In the genomic region with DNA sequence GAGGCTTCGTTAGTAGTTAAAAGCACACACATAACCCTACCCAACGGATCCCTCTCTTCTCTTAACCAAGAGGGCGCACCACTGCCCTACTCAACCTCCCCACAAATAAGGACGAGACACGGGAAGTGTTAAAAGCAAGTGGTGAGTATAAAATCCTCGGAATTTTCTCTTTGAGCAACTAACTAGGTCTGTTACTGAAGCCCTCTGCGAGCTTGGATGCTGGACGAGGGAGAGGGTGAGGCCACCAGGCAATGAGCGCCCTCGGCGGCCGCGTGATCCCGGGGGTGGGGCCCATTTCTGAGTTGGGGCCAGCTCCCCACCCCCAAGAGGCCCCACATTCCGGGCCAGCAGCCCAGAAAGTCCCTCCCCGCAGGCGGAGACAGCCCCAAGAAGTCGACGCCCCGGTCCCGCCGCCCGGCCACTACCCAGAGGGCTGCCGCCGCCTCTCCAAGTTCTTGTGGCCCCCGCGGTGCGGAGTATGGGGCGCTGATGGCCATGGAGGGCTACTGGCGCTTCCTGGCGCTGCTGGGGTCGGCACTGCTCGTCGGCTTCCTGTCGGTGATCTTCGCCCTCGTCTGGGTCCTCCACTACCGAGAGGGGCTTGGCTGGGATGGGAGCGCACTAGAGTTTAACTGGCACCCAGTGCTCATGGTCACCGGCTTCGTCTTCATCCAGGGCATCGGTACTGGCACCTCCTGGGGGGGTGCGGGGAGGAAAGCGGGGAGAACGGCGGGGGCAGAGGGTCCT, we compare ENCODE assay signal across 1 cellular context.
TF ChIP-seq lines count a peak whose summit lies in the region.

A gene with protein sequence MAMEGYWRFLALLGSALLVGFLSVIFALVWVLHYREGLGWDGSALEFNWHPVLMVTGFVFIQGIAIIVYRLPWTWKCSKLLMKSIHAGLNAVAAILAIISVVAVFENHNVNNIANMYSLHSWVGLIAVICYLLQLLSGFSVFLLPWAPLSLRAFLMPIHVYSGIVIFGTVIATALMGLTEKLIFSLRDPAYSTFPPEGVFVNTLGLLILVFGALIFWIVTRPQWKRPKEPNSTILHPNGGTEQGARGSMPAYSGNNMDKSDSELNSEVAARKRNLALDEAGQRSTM (plus strand): TSS at position 418 of the 747 bp plus-strand sequence. CDS start 72 bp downstream, at position 490.

TF ChIP-seq in HepG2, 621 proteins besides CTCF, POLR2A, EP300 and RAD21 (continued from another document and continues in another):
- TF ChIP-seq, protein P1, sequence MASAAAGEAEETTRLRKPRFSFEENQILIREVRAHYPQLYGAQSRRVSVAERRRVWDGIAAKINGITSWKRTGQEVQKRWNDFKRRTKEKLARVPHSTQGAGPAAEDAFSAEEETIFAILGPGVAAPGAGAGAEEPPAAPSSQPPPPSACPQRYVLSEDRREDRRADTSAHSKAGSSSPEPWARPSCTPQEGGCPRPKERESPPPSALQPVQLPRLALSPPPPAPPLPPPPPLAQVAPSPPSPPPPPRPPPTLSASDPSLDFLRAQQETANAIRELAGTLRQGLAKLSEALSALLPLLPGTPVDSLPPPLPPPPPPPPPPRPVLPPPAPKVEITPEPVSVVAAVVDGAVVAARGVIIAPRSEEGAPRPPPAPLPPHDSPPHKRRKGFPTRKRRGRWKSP (CRISPR knock-in tag; IDR thresholded peaks at IDR 0.05) = 0 out of 2 replicates have a peak, but pooled peaks have one; percentile 34
- no peak for TF ChIP-seq ZNF350 (CRISPR knock-in tag; IDR thresholded peaks at IDR 0.05; ENCODE audit: borderline replicate concordance, low read depth)
- no peak for TF ChIP-seq ISL2 (CRISPR knock-in tag; IDR thresholded peaks at IDR 0.05)
- no peak for TF ChIP-seq MIXL1 (CRISPR knock-in tag; IDR thresholded peaks at IDR 0.05)
- no peak for TF ChIP-seq ZBTB1 (CRISPR knock-in tag; IDR thresholded peaks at IDR 0.05; ENCODE audit: borderline replicate concordance)
- TF ChIP-seq ARHGAP35 (CRISPR knock-in tag; IDR thresholded peaks at IDR 0.05; ENCODE audit: borderline replicate concordance) = peak; percentile 6; the same call in 1 of the 2 replicates
- TF ChIP-seq SAFB2 (CRISPR knock-in tag; IDR thresholded peaks at IDR 0.05; ENCODE audit: borderline replicate concordance, low read depth) = 0 out of 2 replicates have a peak, but pooled peaks have one; percentile 32
- TF ChIP-seq GFI1 (CRISPR knock-in tag; IDR thresholded peaks at IDR 0.05; ENCODE audit: borderline replicate concordance) = no peak
- TF ChIP-seq, protein P2, sequence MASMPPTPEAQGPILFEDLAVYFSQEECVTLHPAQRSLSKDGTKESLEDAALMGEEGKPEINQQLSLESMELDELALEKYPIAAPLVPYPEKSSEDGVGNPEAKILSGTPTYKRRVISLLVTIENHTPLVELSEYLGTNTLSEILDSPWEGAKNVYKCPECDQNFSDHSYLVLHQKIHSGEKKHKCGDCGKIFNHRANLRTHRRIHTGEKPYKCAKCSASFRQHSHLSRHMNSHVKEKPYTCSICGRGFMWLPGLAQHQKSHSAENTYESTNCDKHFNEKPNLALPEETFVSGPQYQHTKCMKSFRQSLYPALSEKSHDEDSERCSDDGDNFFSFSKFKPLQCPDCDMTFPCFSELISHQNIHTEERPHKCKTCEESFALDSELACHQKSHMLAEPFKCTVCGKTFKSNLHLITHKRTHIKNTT (CRISPR knock-in tag; IDR thresholded peaks at IDR 0.05) = no peak
- TF ChIP-seq MAX (IDR thresholded peaks at IDR 0.05) = no peak
- 0 out of 2 replicates have a peak, but pooled peaks have one; percentile 0 for TF ChIP-seq ZNF446 (CRISPR knock-in tag; IDR thresholded peaks at IDR 0.05)
- no peak for TF ChIP-seq DNMT1 (CRISPR knock-in tag; IDR thresholded peaks at IDR 0.05)
- TF ChIP-seq CBX2 (IDR thresholded peaks at IDR 0.05; ENCODE audit: low read depth, low read length) = 0 out of 2 replicates have a peak, but pooled peaks have one; percentile 56
- no peak for TF ChIP-seq CBX2 (CRISPR knock-in tag; IDR thresholded peaks at IDR 0.05; ENCODE audit: low read depth)
- TF ChIP-seq, protein P3, sequence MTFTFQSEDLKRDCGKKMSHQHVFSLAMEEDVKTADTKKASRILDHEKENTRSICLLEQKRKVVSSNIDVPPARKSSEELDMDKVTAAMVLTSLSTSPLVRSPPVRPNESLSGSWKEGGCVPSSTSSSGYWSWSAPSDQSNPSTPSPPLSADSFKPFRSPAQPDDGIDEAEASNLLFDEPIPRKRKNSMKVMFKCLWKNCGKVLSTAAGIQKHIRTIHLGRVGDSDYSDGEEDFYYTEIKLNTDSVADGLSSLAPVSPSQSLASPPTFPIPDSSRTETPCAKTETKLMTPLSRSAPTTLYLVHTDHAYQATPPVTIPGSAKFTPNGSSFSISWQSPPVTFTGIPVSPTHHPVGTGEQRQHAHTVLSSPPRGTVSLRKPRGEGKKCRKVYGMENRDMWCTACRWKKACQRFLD (CRISPR knock-in tag; IDR thresholded peaks at IDR 0.05; ENCODE audit: borderline replicate concordance) = 0 out of 2 replicates have a peak, but pooled peaks have one; percentile 49
- peak; percentile 55; the same call in 1 of the 2 replicates for TF ChIP-seq EZH2 (conservative IDR thresholded peaks at IDR 0.05; ENCODE audit: low read depth, low read length)
- TF ChIP-seq ZNF441 (CRISPR knock-in tag; IDR thresholded peaks at IDR 0.05; ENCODE audit: borderline replicate concordance) = no peak
- no peak for TF ChIP-seq FOSL1 (CRISPR knock-in tag; IDR thresholded peaks at IDR 0.05; ENCODE audit: borderline replicate concordance)
- TF ChIP-seq YEATS2 (CRISPR knock-in tag; IDR thresholded peaks at IDR 0.05; ENCODE audit: borderline replicate concordance) = no peak
- TF ChIP-seq SNAPC5 (CRISPR knock-in tag; IDR thresholded peaks at IDR 0.05; ENCODE audit: borderline replicate concordance) = no peak
- 0 out of 2 replicates have a peak, but pooled peaks have one; percentile 11 for TF ChIP-seq KDM5B (CRISPR knock-in tag; IDR thresholded peaks at IDR 0.05; ENCODE audit: borderline replicate concordance)
- TF ChIP-seq, protein P4, sequence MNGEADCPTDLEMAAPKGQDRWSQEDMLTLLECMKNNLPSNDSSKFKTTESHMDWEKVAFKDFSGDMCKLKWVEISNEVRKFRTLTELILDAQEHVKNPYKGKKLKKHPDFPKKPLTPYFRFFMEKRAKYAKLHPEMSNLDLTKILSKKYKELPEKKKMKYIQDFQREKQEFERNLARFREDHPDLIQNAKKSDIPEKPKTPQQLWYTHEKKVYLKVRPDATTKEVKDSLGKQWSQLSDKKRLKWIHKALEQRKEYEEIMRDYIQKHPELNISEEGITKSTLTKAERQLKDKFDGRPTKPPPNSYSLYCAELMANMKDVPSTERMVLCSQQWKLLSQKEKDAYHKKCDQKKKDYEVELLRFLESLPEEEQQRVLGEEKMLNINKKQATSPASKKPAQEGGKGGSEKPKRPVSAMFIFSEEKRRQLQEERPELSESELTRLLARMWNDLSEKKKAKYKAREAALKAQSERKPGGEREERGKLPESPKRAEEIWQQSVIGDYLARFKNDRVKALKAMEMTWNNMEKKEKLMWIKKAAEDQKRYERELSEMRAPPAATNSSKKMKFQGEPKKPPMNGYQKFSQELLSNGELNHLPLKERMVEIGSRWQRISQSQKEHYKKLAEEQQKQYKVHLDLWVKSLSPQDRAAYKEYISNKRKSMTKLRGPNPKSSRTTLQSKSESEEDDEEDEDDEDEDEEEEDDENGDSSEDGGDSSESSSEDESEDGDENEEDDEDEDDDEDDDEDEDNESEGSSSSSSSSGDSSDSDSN (CRISPR knock-in tag; IDR thresholded peaks at IDR 0.05) = peak; percentile 9; the same call in 1 of the 2 replicates
- peak; percentile 50; the same call in 1 of the 2 replicates for TF ChIP-seq IRF9 (CRISPR knock-in tag; IDR thresholded peaks at IDR 0.05; ENCODE audit: borderline replicate concordance)
- TF ChIP-seq, protein P5, sequence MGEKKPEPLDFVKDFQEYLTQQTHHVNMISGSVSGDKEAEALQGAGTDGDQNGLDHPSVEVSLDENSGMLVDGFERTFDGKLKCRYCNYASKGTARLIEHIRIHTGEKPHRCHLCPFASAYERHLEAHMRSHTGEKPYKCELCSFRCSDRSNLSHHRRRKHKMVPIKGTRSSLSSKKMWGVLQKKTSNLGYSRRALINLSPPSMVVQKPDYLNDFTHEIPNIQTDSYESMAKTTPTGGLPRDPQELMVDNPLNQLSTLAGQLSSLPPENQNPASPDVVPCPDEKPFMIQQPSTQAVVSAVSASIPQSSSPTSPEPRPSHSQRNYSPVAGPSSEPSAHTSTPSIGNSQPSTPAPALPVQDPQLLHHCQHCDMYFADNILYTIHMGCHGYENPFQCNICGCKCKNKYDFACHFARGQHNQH (CRISPR knock-in tag; IDR thresholded peaks at IDR 0.05) = no peak
- no peak for TF ChIP-seq PRDM15 (CRISPR knock-in tag; IDR thresholded peaks at IDR 0.05)
- no peak for TF ChIP-seq FOXA3 (CRISPR knock-in tag; IDR thresholded peaks at IDR 0.05)
- TF ChIP-seq, protein P6, sequence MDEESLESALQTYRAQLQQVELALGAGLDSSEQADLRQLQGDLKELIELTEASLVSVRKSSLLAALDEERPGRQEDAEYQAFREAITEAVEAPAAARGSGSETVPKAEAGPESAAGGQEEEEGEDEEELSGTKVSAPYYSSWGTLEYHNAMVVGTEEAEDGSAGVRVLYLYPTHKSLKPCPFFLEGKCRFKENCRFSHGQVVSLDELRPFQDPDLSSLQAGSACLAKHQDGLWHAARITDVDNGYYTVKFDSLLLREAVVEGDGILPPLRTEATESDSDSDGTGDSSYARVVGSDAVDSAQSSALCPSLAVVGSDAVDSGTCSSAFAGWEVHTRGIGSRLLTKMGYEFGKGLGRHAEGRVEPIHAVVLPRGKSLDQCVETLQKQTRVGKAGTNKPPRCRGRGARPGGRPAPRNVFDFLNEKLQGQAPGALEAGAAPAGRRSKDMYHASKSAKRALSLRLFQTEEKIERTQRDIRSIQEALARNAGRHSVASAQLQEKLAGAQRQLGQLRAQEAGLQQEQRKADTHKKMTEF (CRISPR knock-in tag; IDR thresholded peaks at IDR 0.05) = no peak
- no peak for TF ChIP-seq RFXAP (CRISPR knock-in tag; IDR thresholded peaks at IDR 0.05; ENCODE audit: borderline replicate concordance)
- TF ChIP-seq, protein P7, sequence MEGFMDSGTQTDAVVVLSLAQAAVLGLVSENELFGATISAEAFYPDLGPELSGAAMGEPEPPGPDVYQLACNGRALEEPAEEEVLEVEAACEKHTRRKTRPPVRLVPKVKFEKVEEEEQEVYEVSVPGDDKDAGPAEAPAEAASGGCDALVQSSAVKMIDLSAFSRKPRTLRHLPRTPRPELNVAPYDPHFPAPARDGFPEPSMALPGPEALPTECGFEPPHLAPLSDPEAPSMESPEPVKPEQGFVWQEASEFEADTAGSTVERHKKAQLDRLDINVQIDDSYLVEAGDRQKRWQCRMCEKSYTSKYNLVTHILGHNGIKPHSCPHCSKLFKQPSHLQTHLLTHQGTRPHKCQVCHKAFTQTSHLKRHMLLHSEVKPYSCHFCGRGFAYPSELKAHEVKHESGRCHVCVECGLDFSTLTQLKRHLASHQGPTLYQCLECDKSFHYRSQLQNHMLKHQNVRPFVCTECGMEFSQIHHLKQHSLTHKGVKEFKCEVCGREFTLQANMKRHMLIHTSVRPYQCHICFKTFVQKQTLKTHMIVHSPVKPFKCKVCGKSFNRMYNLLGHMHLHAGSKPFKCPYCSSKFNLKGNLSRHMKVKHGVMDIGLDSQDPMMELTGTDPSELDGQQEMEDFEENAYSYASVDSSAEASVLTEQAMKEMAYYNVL (CRISPR knock-in tag; IDR thresholded peaks at IDR 0.05; ENCODE audit: borderline replicate concordance) = no peak
- TF ChIP-seq ZNF800 (CRISPR knock-in tag; IDR thresholded peaks at IDR 0.05) = peak; percentile 94
